In genomic region chr6:33575211-33575610, GRCh38 we compare ENCODE assay signal across 29 cellular contexts. TPM values are rescaled to one million over a fixed set of nuclear protein-coding genes. Genes with fewer than 3 reads are reported as not detected.
DNase-seq lines count a peak whose midpoint lies in the region; ATAC-seq, FAIRE-seq and TF ChIP-seq lines count a peak whose summit lies in the region.
"Had no signal": no experiment of that assay in that cellular context is flagged by ENCODE, and none has a peak within 500 bp of the region (broad histone marks: within the 10 kb centered on the region; RNA-seq: fewer than 3 reads in every experiment).

No MANE protein-coding gene starts in this region.

- intact Hi-C loops in activated naive CD4-positive, alpha-beta T cell treated with anti-CD3 and anti-CD28 coated beads for 36 hours (cut with micrococcal nuclease), result loop anchor here (10.0 kb wide), 3 partner anchors 300 to 600 kb away; partner anchors contain the start of genes B3GALT4, HSD17B8, RING1 and RPS18

- no peak overlapping the region for H2AFZ ChIP-seq in osteoblast (ENCODE audit: low read length)
- no peak overlapping the region for H2AFZ ChIP-seq in GM23248
- H2AFZ ChIP-seq: neural progenitor cell, parathyroid adenoma had no signal

- H3K27ac ChIP-seq in CD8-positive, alpha-beta memory T cell (ENCODE audit: low read depth, low read length), result no peak overlapping the region
- no peak overlapping the region for H3K27ac ChIP-seq in osteoblast (ENCODE audit: low read depth, low read length)
- no peak overlapping the region for H3K27ac ChIP-seq in GM23248
- H3K27ac ChIP-seq: neural progenitor cell, parathyroid adenoma, stomach, tibial artery, WERI-Rb-1 had no signal

- H3K36me3 ChIP-seq in CD8-positive, alpha-beta memory T cell (ENCODE audit: insufficient read depth, low read length), result peaks cover 36% of the 10 kb centered on the region
- peaks cover 33% of the 10 kb centered on the region for H3K36me3 ChIP-seq in osteoblast (ENCODE audit: insufficient read depth, low read length)
- peaks cover 3% of the 10 kb centered on the region; the same call in 1 of the 2 replicates for H3K36me3 ChIP-seq in GM23248 (ENCODE audit: low read depth)
- H3K36me3 ChIP-seq: neural progenitor cell had no signal

- no peaks in the 10 kb centered on the region for H3K27me3 Mint-ChIP-seq in activated naive CD4-positive, alpha-beta T cell treated with anti-CD3 and anti-CD28 coated beads for 36 hours (ENCODE audit: low read depth)
- H3K27me3 Mint-ChIP-seq in CD8-positive, alpha-beta memory T cell, result peaks cover 0 to 2% of the 10 kb centered on the region in 2 donors
- no peaks in the 10 kb centered on the region for H3K27me3 Mint-ChIP-seq in activated CD8-positive, alpha-beta T cell treated with anti-CD3 and anti-CD28 coated beads, Interleukin-2, amount 10 ng/mL, durations not matched to agents 7 days and 5 days (ENCODE audit: low read depth)

- H3K4me1 ChIP-seq in CD8-positive, alpha-beta memory T cell (ENCODE audit: insufficient read depth, low read length), result peaks cover 36% of the 10 kb centered on the region
- H3K4me1 ChIP-seq in osteoblast (ENCODE audit: insufficient read depth, low read length), result peaks cover 16% of the 10 kb centered on the region
- H3K4me1 ChIP-seq in GM23248 (ENCODE audit: insufficient read depth), result peaks cover 19% of the 10 kb centered on the region
- H3K4me1 ChIP-seq: parathyroid adenoma had no signal

- H3K79me2 ChIP-seq in osteoblast (ENCODE audit: insufficient read depth, low read length) (peaks cover 34% of the 10 kb centered on the region), GM23248 (ENCODE audit: insufficient read depth) (peaks cover 31% of the 10 kb centered on the region)

- no peaks in the 10 kb centered on the region for H3F3A ChIP-seq in GM23248 (ENCODE audit: insufficient read depth)

- in situ Hi-C loops in GM23248 (cut with MboI), result loop anchor here (25.0 kb wide), 1 partner anchor 462 kb away; no protein-coding TSS in a partner anchor

- no peak for DNase-seq in activated naive CD4-positive, alpha-beta T cell treated with anti-CD3 and anti-CD28 coated beads for 36 hours
- no peak for DNase-seq in activated naive CD4-positive, alpha-beta T cell (lab: John Stamatoyannopoulos, UW)
- DNase-seq in CD8-positive, alpha-beta memory T cell, result no peak
- DNase-seq in activated CD8-positive, alpha-beta T cell treated with anti-CD3 and anti-CD28 coated beads, Interleukin-2, amount 10 ng/mL, durations not matched to agents 7 days and 5 days, result no peak
- DNase-seq in osteoblast (ENCODE audit: insufficient read length, low spot score, missing footprints) (peak; percentile 15), GM23248 (no peak), HTR-8/SVneo (ENCODE audit: insufficient read length, low spot score) (no peak)
- DNase-seq in stimulated activated CD4-positive, alpha-beta T cell treated with anti-CD3 and anti-CD28 coated beads, Interleukin-12 subunit alpha, Interleukin-12 subunit beta, amount 100 ng/mL, for 4 hours, result no peak
- DNase-seq: activated CD4-positive, alpha-beta T cell treated with anti-CD3 and anti-CD28 coated beads, Interleukin-2, amount 50 U/mL, for 1 hour; activated CD8-positive, alpha-beta memory T cell treated with anti-CD3 and anti-CD28 coated beads, Interleukin-2, amount 50 U/mL, for 4 hours; central memory CD4-positive, alpha-beta T cell; cortex of kidney; DMS153; effector memory CD4-positive, alpha-beta T cell; hypothalamus; Kasumi-1; NCI-H1436; NCI-H2081 treated with DMSO at 0.1 percent for 48 hours; NCI-H2227 treated with DMSO at 0.1 percent for 48 hours; NCI-H526 treated with DMSO at 0.1 percent for 48 hours; SHP77 treated with DMSO at 0.1 percent for 48 hours; small intestine; stomach; tibial artery; WERI-Rb-1 had no signal

- POLR2A ChIA-PET in CD8-positive, alpha-beta memory T cell (lab: Charles Lee), result interaction anchor here (0.5 to 1.2 kb wide), 2 partner anchors 24 to 46 kb away, joined by 3 read pairs; partner anchors contain the start of gene ITPR3
- POLR2A ChIA-PET in activated CD8-positive, alpha-beta T cell treated with anti-CD3 and anti-CD28 coated beads, Interleukin-2, amount 10 ng/mL, durations not matched to agents 7 days and 5 days (lab: Charles Lee), result interaction anchor here (1.0 to 1.2 kb wide), 2 partner anchors 42 to 144 kb away, joined by 3 to 5 read pairs; no protein-coding TSS in a partner anchor

- no peak for TF ChIP-seq CTCF in osteoblast (IDR thresholded peaks at IDR 0.05; ENCODE audit: extremely low read depth, low read depth, low read length)

- H3K4me3 Mint-ChIP-seq in activated naive CD4-positive, alpha-beta T cell treated with anti-CD3 and anti-CD28 coated beads for 36 hours, result no peak overlapping the region
- peak overlapping the region in 3 of 7 donors; percentile 19 to 38 (median 38) for H3K4me3 Mint-ChIP-seq in CD8-positive, alpha-beta memory T cell
- no peak overlapping the region for H3K4me3 Mint-ChIP-seq in activated CD8-positive, alpha-beta T cell treated with anti-CD3 and anti-CD28 coated beads, Interleukin-2, amount 10 ng/mL, durations not matched to agents 7 days and 5 days
- H3K4me3 Mint-ChIP-seq: neural progenitor cell had no signal

- no peak overlapping the region for H3K4me2 ChIP-seq in osteoblast (ENCODE audit: insufficient read depth, low read length)
- no peak overlapping the region for H3K4me2 ChIP-seq in GM23248 (ENCODE audit: unreplicated experiment)
- H3K4me2 ChIP-seq: neural progenitor cell had no signal

- no peak overlapping the region for H3K4me3 ChIP-seq in CD8-positive, alpha-beta memory T cell (ENCODE audit: low read length)
- H3K4me3 ChIP-seq in osteoblast (ENCODE audit: insufficient read depth, low read length) (no peak overlapping the region), GM23248 (no peak overlapping the region)
- H3K4me3 ChIP-seq: lung, neural progenitor cell, stomach, tibial artery had no signal

- H3K27ac Mint-ChIP-seq in activated naive CD4-positive, alpha-beta T cell treated with anti-CD3 and anti-CD28 coated beads for 36 hours, result peak overlapping the region; percentile 79
- peak overlapping the region in 6 of 8 donors; percentile 35 to 86 (median 57) for H3K27ac Mint-ChIP-seq in CD8-positive, alpha-beta memory T cell
- peak overlapping the region; percentile 13 for H3K27ac Mint-ChIP-seq in activated CD8-positive, alpha-beta T cell treated with anti-CD3 and anti-CD28 coated beads, Interleukin-2, amount 10 ng/mL, durations not matched to agents 7 days and 5 days
- H3K27ac Mint-ChIP-seq: neural progenitor cell had no signal

- H4K20me1 ChIP-seq in osteoblast (ENCODE audit: insufficient read depth, low read length) (peaks cover 16% of the 10 kb centered on the region), GM23248 (ENCODE audit: insufficient read depth) (no peaks in the 10 kb centered on the region)

- no peaks in the 10 kb centered on the region for H3K27me3 ChIP-seq in CD8-positive, alpha-beta memory T cell (ENCODE audit: insufficient read depth, low read length, poor library complexity, severe bottlenecking)
- H3K27me3 ChIP-seq in osteoblast (ENCODE audit: insufficient read depth, low read length) (no peaks in the 10 kb centered on the region), GM23248 (replicated peaks; ENCODE audit: insufficient read depth) (no peaks in the 10 kb centered on the region)
- H3K27me3 ChIP-seq: stomach, tibial artery had no signal

- H3K9me2 ChIP-seq in GM23248 (ENCODE audit: insufficient read depth), result no peaks in the 10 kb centered on the region

- no peaks in the 10 kb centered on the region for H3K9me3 Mint-ChIP-seq in activated naive CD4-positive, alpha-beta T cell treated with anti-CD3 and anti-CD28 coated beads for 36 hours
- H3K9me3 Mint-ChIP-seq in CD8-positive, alpha-beta memory T cell, result no peaks in the 10 kb centered on the region
- H3K9me3 Mint-ChIP-seq in activated CD8-positive, alpha-beta T cell treated with anti-CD3 and anti-CD28 coated beads, Interleukin-2, amount 10 ng/mL, durations not matched to agents 7 days and 5 days (ENCODE audit: insufficient read depth), result no peaks in the 10 kb centered on the region
- H3K9me3 Mint-ChIP-seq: neural progenitor cell had no signal

- ATAC-seq in activated CD8-positive, alpha-beta T cell treated with anti-CD3 and anti-CD28 coated beads, Interleukin-2, amount 10 ng/mL, durations not matched to agents 7 days and 5 days, result no peak

- CTCF ChIA-PET in activated naive CD4-positive, alpha-beta T cell treated with anti-CD3 and anti-CD28 coated beads for 36 hours (lab: Charles Lee), result no interaction called here
- CTCF ChIA-PET in CD8-positive, alpha-beta memory T cell (lab: Charles Lee), result interaction anchor here (1.7 kb wide), 1 partner anchor 10 kb away, joined by 6 read pairs; no protein-coding TSS in a partner anchor
- CTCF ChIA-PET in activated CD8-positive, alpha-beta T cell treated with anti-CD3 and anti-CD28 coated beads, Interleukin-2, amount 10 ng/mL, durations not matched to agents 7 days and 5 days (lab: Charles Lee), result no interaction called here

- H3K9ac ChIP-seq in GM23248, result no peak overlapping the region
- H3K9ac ChIP-seq: neural progenitor cell, parathyroid adenoma had no signal

- peaks cover 48% of the 10 kb centered on the region for H3K4me1 Mint-ChIP-seq in activated naive CD4-positive, alpha-beta T cell treated with anti-CD3 and anti-CD28 coated beads for 36 hours (ENCODE audit: low read depth)
- peaks cover 43 to 56% (median 44%) of the 10 kb centered on the region in 3 donors for H3K4me1 Mint-ChIP-seq in CD8-positive, alpha-beta memory T cell
- H3K4me1 Mint-ChIP-seq in activated CD8-positive, alpha-beta T cell treated with anti-CD3 and anti-CD28 coated beads, Interleukin-2, amount 10 ng/mL, durations not matched to agents 7 days and 5 days (ENCODE audit: low read depth), result peaks cover 60% of the 10 kb centered on the region

- H3K9me3 ChIP-seq in CD8-positive, alpha-beta memory T cell (ENCODE audit: low read length), result no peaks in the 10 kb centered on the region
- H3K9me3 ChIP-seq in osteoblast (ENCODE audit: low read depth, low read length) (no peaks in the 10 kb centered on the region), GM23248 (ENCODE audit: low read depth) (no peaks in the 10 kb centered on the region)
- H3K9me3 ChIP-seq: stomach, tibial artery had no signal

- FAIRE-seq in HTR-8/SVneo (lab: Jason Lieb, UNC), result no peak
- FAIRE-seq: GM12892, small intestine had no signal

- peaks cover 44% of the 10 kb centered on the region for H3K36me3 Mint-ChIP-seq in activated naive CD4-positive, alpha-beta T cell treated with anti-CD3 and anti-CD28 coated beads for 36 hours (ENCODE audit: low read depth)
- H3K36me3 Mint-ChIP-seq in CD8-positive, alpha-beta memory T cell, result peaks cover 4 to 75% (median 7%) of the 10 kb centered on the region in 3 donors
- peaks cover 63% of the 10 kb centered on the region for H3K36me3 Mint-ChIP-seq in activated CD8-positive, alpha-beta T cell treated with anti-CD3 and anti-CD28 coated beads, Interleukin-2, amount 10 ng/mL, durations not matched to agents 7 days and 5 days (ENCODE audit: low read depth)

- WGBS in GM23248 (ENCODE audit: low coverage in 1 of 2, low lambda C conversion rate in 2 of 2, missing lambda C conversion rate in 2 of 2), 2 experiments, result 92 to 96% methylated on average over 8 of the region's 8 CpGs

RNA-seq across cellular contexts. Expression of gene BAK1, which starts 4.9 kb away (rescaled TPM):
- total RNA-seq in activated naive CD4-positive, alpha-beta T cell treated with anti-CD3 and anti-CD28 coated beads for 36 hours, result 10 to 100 TPM; 38.3 to 41.1 TPM
- 10 to 100 TPM; 48.5 to 50.1 TPM for total RNA-seq in CD8-positive, alpha-beta memory T cell
- 43.4 TPM for polyA plus RNA-seq in CD8-positive, alpha-beta memory T cell
- 10 to 100 TPM; 76.0 to 76.2 TPM for total RNA-seq in activated CD8-positive, alpha-beta T cell treated with anti-CD3 and anti-CD28 coated beads, Interleukin-2, amount 10 ng/mL, durations not matched to agents 7 days and 5 days
- total RNA-seq in osteoblast, result 13.3 and 13.8 TPM in 2 replicates
- 18.8 and 22.5 TPM in 2 replicates for total RNA-seq in GM23248 (2014; rRNA removed; shearing (Covaris generic))
- 30.7 and 37.1 TPM in 2 replicates for polyA plus RNA-seq in GM23248 (2016; fragmentation: Nextera tagmentation; extraction: Ambion mirVana)

RNA-seq across cellular contexts. Expression of gene ITPR3, which starts 45.9 kb away (rescaled TPM):
- total RNA-seq in activated naive CD4-positive, alpha-beta T cell treated with anti-CD3 and anti-CD28 coated beads for 36 hours, result 10 to 100 TPM; 34.8 to 35.1 TPM
- 10 to 100 TPM; 42.0 to 43.3 TPM for total RNA-seq in CD8-positive, alpha-beta memory T cell
- 7.9 TPM for polyA plus RNA-seq in CD8-positive, alpha-beta memory T cell
- 10 to 100 TPM; 57.8 to 59.3 TPM for total RNA-seq in activated CD8-positive, alpha-beta T cell treated with anti-CD3 and anti-CD28 coated beads, Interleukin-2, amount 10 ng/mL, durations not matched to agents 7 days and 5 days
- 46.7 and 52.2 TPM in 2 replicates for total RNA-seq in osteoblast
- 10.4 and 14.3 TPM in 2 replicates for total RNA-seq in GM23248 (2014; rRNA removed; shearing (Covaris generic))
- polyA plus RNA-seq in GM23248 (2016; fragmentation: Nextera tagmentation; extraction: Ambion mirVana), result 4.8 and 4.9 TPM in 2 replicates

Comparison
In these comparisons a context has a peak if more than half of its experiments do, and no peak if none do; other contexts are left out.
1. H3K27ac Mint-ChIP-seq: peak in every context shown above with its lines; median percentile 79 in activated naive CD4-positive, alpha-beta T cell treated with anti-CD3 and anti-CD28 coated beads for 36 hours; 57 in CD8-positive, alpha-beta memory T cell; 13 in activated CD8-positive, alpha-beta T cell treated with anti-CD3 and anti-CD28 coated beads, Interleukin-2, amount 10 ng/mL, durations not matched to agents 7 days and 5 days.